Comparison of ENCODE assay signal across 1 cellular context in the genomic region with DNA sequence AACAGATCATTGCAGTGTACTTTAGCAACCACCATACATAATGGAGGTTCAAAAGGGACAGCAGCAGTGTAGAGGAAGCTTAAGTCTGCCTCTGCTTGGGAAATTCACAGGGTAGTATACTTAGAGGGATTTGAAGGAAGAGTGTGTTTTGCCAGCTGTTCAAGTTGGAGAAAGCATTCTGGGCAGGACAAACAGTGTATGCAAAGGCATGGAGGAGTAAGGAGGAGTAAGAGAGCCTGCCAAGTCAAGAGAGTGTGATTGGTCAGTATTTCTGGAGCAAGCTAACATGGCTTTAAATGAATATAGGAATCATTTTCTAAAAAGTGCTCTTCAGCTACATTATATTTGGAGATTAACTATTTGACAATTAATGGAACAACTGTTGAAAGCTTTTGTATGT.
TF ChIP-seq lines count a peak whose summit lies in the region.

No MANE protein-coding gene starts in this region.

TF ChIP-seq in IMR-90, 13 proteins besides CTCF, POLR2A, EP300 and RAD21:
- TF ChIP-seq CEBPB (IDR thresholded peaks at IDR 0.05; ENCODE audit: low read depth, low read length): no peak
